8 cellular contexts compared by ENCODE assay signal in genomic region chr5:109407913-109408312, GRCh38. TPM values are rescaled to one million over a fixed set of nuclear protein-coding genes. Genes with fewer than 3 reads are reported as not detected.
A peak's percentile ranks its signal among the peaks of the same experiment; 100 is the strongest.
DNase-seq lines count a peak whose midpoint lies in the region; ATAC-seq, FAIRE-seq and TF ChIP-seq lines count a peak whose summit lies in the region.

No MANE protein-coding gene starts in this region.

- H3K4me3 ChIP-seq in OCI-LY7 (ENCODE audit: low read depth, low read length, poor library complexity, severe bottlenecking) (peak overlapping the region; percentile 94), H1 (ENCODE audit: extremely low read depth in 1 of 4, insufficient read depth in 2 of 4, low read depth in 3 of 4, low read length in 4 of 4) (peak overlapping the region in 1 of 4 experiments; percentile 75; a peak in 2 of 8 replicates)

- H3K27me3 ChIP-seq in H1 (replicated peaks in 1 of 4; ENCODE audit: control insufficient read depth in 3 of 4, extremely low read depth in 1 of 4, insufficient read depth in 3 of 4, low read length in 3 of 4): no peaks in the 10 kb centered on the region

- no peak overlapping the region for H4K8ac ChIP-seq in H1 (ENCODE audit: extremely low read depth, insufficient read depth, low read length)

- H3K4me1 ChIP-seq in OCI-LY7 (ENCODE audit: insufficient read depth, low read length, poor library complexity, severe bottlenecking): peaks cover 24% of the 10 kb centered on the region
- peaks cover under 1 to 6% (median 3%) of the 10 kb centered on the region in 4 experiments; a peak in 6 of 7 replicates for H3K4me1 ChIP-seq in H1 (replicated peaks in 1 of 4; ENCODE audit: control insufficient read depth in 3 of 4, insufficient read depth in 4 of 4, low read length in 3 of 4)

- H2AFZ ChIP-seq in OCI-LY7 (ENCODE audit: low read length): no peak overlapping the region
- H2AFZ ChIP-seq in H1 (ENCODE audit: low read length): no peak overlapping the region

- H2BK15ac ChIP-seq in H1 (ENCODE audit: low read length): no peak overlapping the region

- TF ChIP-seq POLR2A in H1 (IDR thresholded peaks at IDR 0.05; ENCODE audit: control extremely low read depth in 1 of 2, low read depth in 2 of 2, low read length in 2 of 2): no peak

- no peak overlapping the region for H3K18ac ChIP-seq in H1 (ENCODE audit: extremely low read depth, low read length)

- peaks cover 10% of the 10 kb centered on the region; the same call in 1 of the 2 replicates for H3K9me3 ChIP-seq in OCI-LY7 (ENCODE audit: low read length)
- H3K9me3 ChIP-seq in H1 (ENCODE audit: insufficient read depth in 2 of 2, low read depth in 1 of 2, low read length in 1 of 2): no peaks in the 10 kb centered on the region

- CTCF ChIA-PET in OCI-LY7 (lab: Charles Lee; ENCODE audit: unreplicated experiment): no interaction called here
- CTCF ChIA-PET in H1 (lab: Charles Lee; ENCODE audit: partially characterized antibody): no interaction called here

- BruUV-seq in OCI-LY7 (replicated peaks; lab: Mats Ljungman, UMichigan): no TSS peak

- no peaks in the 10 kb centered on the region for H3K79me1 ChIP-seq in H1 (ENCODE audit: low read depth, low read length)

- POLR2A ChIA-PET in OCI-LY7 (lab: Charles Lee): interaction anchor here (0.6 kb wide), 1 partner anchor 698 kb away, joined by 3 read pairs; no protein-coding TSS in a partner anchor
- POLR2A ChIA-PET in H1 (lab: Charles Lee; ENCODE audit: partially characterized antibody): interaction anchor here (1.0 kb wide), 1 partner anchor 680 kb away, joined by 3 read pairs; no protein-coding TSS in a partner anchor

- H2BK20ac ChIP-seq in H1 (ENCODE audit: low read length): no peak overlapping the region

- no peak overlapping the region for H3K4ac ChIP-seq in H1 (replicated peaks; ENCODE audit: insufficient read length, low read depth, low read length)

- H3K56ac ChIP-seq in H1 (replicated peaks; ENCODE audit: insufficient read length, low read depth, low read length): no peak overlapping the region

- H3K27ac Mint-ChIP-seq in progenitor cell of endocrine pancreas: peak overlapping the region; percentile 10

- H3K14ac ChIP-seq in H1 (ENCODE audit: insufficient read length): no peak overlapping the region

- DNase-seq in GM13976 (ENCODE audit: low spot score): peak; percentile 19
- DNase-seq in OCI-LY7 (ENCODE audit: low spot score): peak; percentile 35
- DNase-seq in H1 (ENCODE audit: low read depth in 1 of 2, low spot score in 2 of 2): no peak
- no peak for DNase-seq in progenitor cell of endocrine pancreas (ENCODE audit: low spot score, unreplicated experiment)
- DNase-seq in DMS114 treated with DMSO at 0.1 percent for 48 hours (lab: John Stamatoyannopoulos, UW; ENCODE audit: unreplicated experiment): no peak

- no peak for TF ChIP-seq EP300 in H1 (IDR thresholded peaks at IDR 0.05; ENCODE audit: borderline replicate concordance in 1 of 2, low read depth in 2 of 2, low read length in 2 of 2)

- H2BK12ac ChIP-seq in H1 (ENCODE audit: low read depth, low read length): no peak overlapping the region

- H3K9ac ChIP-seq in H1 (replicated peaks in 1 of 4; ENCODE audit: extremely low read depth in 1 of 4, low read depth in 3 of 4, low read length in 3 of 4): no peak overlapping the region

- peaks cover 4% of the 10 kb centered on the region; the same call in 1 of the 2 replicates for H3K23me2 ChIP-seq in H1 (ENCODE audit: low read depth, low read length)

- peaks cover 12% of the 10 kb centered on the region; the same call in 1 of the 2 replicates for H4K20me1 ChIP-seq in OCI-LY7 (ENCODE audit: insufficient read depth, low read length)
- peaks cover 0 to 2% of the 10 kb centered on the region in 2 experiments for H4K20me1 ChIP-seq in H1 (replicated peaks in 1 of 2; ENCODE audit: control insufficient read depth in 1 of 2, insufficient read depth in 2 of 2, low read length in 2 of 2)

- 55% methylated on average over 2 of the region's 2 CpGs; no CpG with 5 or more reads in 1 of the 2 experiments for WGBS in H1 (ENCODE audit: extremely low coverage in 1 of 2, insufficient coverage in 1 of 2, insufficient read length in 1 of 2, insufficient replicate concordance in 2 of 2, low coverage in 1 of 2, low lambda C conversion rate in 2 of 2, missing lambda C conversion rate in 1 of 2), 2 experiments

- H3K79me2 ChIP-seq in OCI-LY7 (ENCODE audit: insufficient read depth, low read depth, low read length): peaks cover 67% of the 10 kb centered on the region
- H3K79me2 ChIP-seq in H1 (ENCODE audit: control insufficient read depth in 1 of 2, insufficient read depth in 2 of 2, low read length in 2 of 2): peaks cover 0 to 61% of the 10 kb centered on the region in 2 experiments; a peak in 3 of 4 replicates

- peaks cover 8% of the 10 kb centered on the region for H3K36me3 Mint-ChIP-seq in progenitor cell of endocrine pancreas (ENCODE audit: insufficient read depth)

- H3K36me3 ChIP-seq in OCI-LY7 (ENCODE audit: insufficient read depth, low read length) (peaks cover 25% of the 10 kb centered on the region), H1 (ENCODE audit: control insufficient read depth in 2 of 4, insufficient read depth in 4 of 4, low read length in 3 of 4) (no peaks in the 10 kb centered on the region)

- H3K4me1 Mint-ChIP-seq in progenitor cell of endocrine pancreas (ENCODE audit: low read depth): peaks cover 34% of the 10 kb centered on the region

- intact Hi-C loops in OCI-LY7 (cut with micrococcal nuclease; ENCODE audit: unreplicated experiment): no loop called here

- no peak overlapping the region for H4K5ac ChIP-seq in H1 (ENCODE audit: insufficient read length, low read depth, low read length)

- ATAC-seq in HG03025 (IDR thresholded peaks at IDR 0.05; ENCODE audit: low FRiP score, unreplicated experiment): no peak
- no peak for ATAC-seq in GM21619 (IDR thresholded peaks at IDR 0.05; ENCODE audit: unreplicated experiment)
- ATAC-seq in HG02642 (IDR thresholded peaks at IDR 0.05; ENCODE audit: poor library complexity, unreplicated experiment): no peak

- no peak overlapping the region for H2BK120ac ChIP-seq in H1 (replicated peaks; ENCODE audit: low read depth, low read length)

- no peak for TF ChIP-seq RAD21 in H1 (IDR thresholded peaks at IDR 0.05 in 1 of 2, conservative IDR thresholded peaks at IDR 0.05 in 1 of 2; ENCODE audit: low read depth in 2 of 2, low read length in 2 of 2)

- in situ Hi-C loops in GM13976 (cut with MboI; ENCODE audit: low sequenced_read_pairs, unreplicated experiment): no loop called here

- H4K91ac ChIP-seq in H1 (replicated peaks; ENCODE audit: insufficient read length, low read length): no peak overlapping the region

- no peaks in the 10 kb centered on the region for H3K27me3 Mint-ChIP-seq in progenitor cell of endocrine pancreas

- H3K27ac ChIP-seq in OCI-LY7 (ENCODE audit: low read depth, low read length, poor library complexity, severe bottlenecking): peak overlapping the region; percentile 94
- H3K27ac ChIP-seq in H1 (ENCODE audit: low read depth, low read length): no peak overlapping the region

- H2AK5ac ChIP-seq in H1 (ENCODE audit: low read depth, low read length): no peak overlapping the region

- H3K4me2 ChIP-seq in OCI-LY7 (ENCODE audit: low read length) (peak overlapping the region; percentile 84), H1 (ENCODE audit: insufficient read depth in 1 of 2, low read depth in 2 of 2, low read length in 2 of 2) (peak overlapping the region; percentile 53 to 72; a peak in 1 of 4 replicates)

- H3K9me3 Mint-ChIP-seq in progenitor cell of endocrine pancreas (ENCODE audit: low read depth): peaks cover 3% of the 10 kb centered on the region

- H3K23ac ChIP-seq in H1 (ENCODE audit: insufficient read length): no peak overlapping the region

- H2BK5ac ChIP-seq in H1 (ENCODE audit: low read depth, low read length): no peak overlapping the region

- FAIRE-seq in H1 (lab: Jason Lieb, UNC): no peak

- peak overlapping the region; percentile 99 for H3K4me3 Mint-ChIP-seq in progenitor cell of endocrine pancreas (ENCODE audit: low read depth)

- H3K9me2 ChIP-seq in OCI-LY7 (ENCODE audit: insufficient read depth, low read length): no peaks in the 10 kb centered on the region

- TF ChIP-seq CTCF in GM13976 (IDR thresholded peaks at IDR 0.05; ENCODE audit: borderline replicate concordance, control extremely low read depth, extremely low read depth, insufficient read depth, missing control alignments) (no peak), OCI-LY7 (conservative IDR thresholded peaks at IDR 0.05; ENCODE audit: low read length) (no peak), H1 (IDR thresholded peaks at IDR 0.05; ENCODE audit: control extremely low read depth in 1 of 3, insufficient read depth in 1 of 3, low read depth in 1 of 3, low read length in 3 of 3) (no peak), progenitor cell of endocrine pancreas (IDR thresholded peaks at IDR 0.05; ENCODE audit: unreplicated experiment) (no peak)

TF ChIP-seq in H1, 55 proteins besides CTCF, POLR2A, EP300 and RAD21 (continues in another document):
- TF ChIP-seq SIN3A (conservative IDR thresholded peaks at IDR 0.05 in 1 of 2, IDR thresholded peaks at IDR 0.05 in 1 of 2; ENCODE audit: low read depth in 1 of 2, low read length in 2 of 2): no peak
- TF ChIP-seq TCF12 (IDR thresholded peaks at IDR 0.05; ENCODE audit: low read depth, low read length): no peak
- TF ChIP-seq RXRA (IDR thresholded peaks at IDR 0.05; ENCODE audit: insufficient read depth, low read depth, low read length): no peak
- no peak for TF ChIP-seq JUN (IDR thresholded peaks at IDR 0.05; ENCODE audit: low read depth, low read length)
- no peak for TF ChIP-seq TAF7 (optimal IDR thresholded peaks at IDR 0.05; ENCODE audit: borderline replicate concordance, low read depth, low read length)
- TF ChIP-seq RFX5 (IDR thresholded peaks at IDR 0.05; ENCODE audit: borderline replicate concordance, low read depth, low read length): no peak
- no peak for TF ChIP-seq BACH1 (IDR thresholded peaks at IDR 0.05; ENCODE audit: low read length)

RNA-seq across cellular contexts. Expression of gene PJA2, which starts 1.9 kb away (rescaled TPM):
- 41.3 and 47.9 TPM in 2 replicates for total RNA-seq in OCI-LY7 (2014; rRNA removed; shearing (Covaris generic))
- total RNA-seq in OCI-LY7 (2022) (69.7 and 79.8 TPM in 2 replicates), progenitor cell of endocrine pancreas (62.0 and 63.4 TPM in 2 replicates)
- total RNA-seq in H1 (2021; fragmentation: NEBNext Ultra II Directional; extraction: Animal tissue kit (Norgen Biotek cat#: 25700)): 46.4 and 47.7 TPM in 2 replicates
- polyA plus RNA-seq in H1 (2011; rRNA removed): 9.5 and 15.3 TPM in 2 replicates
- polyA plus RNA-seq in H1 (2011; cell fraction: cytosol; rRNA removed): 23.3 TPM
- 8.0 TPM for polyA plus RNA-seq in H1 (2011; cell fraction: nucleus; rRNA removed)
- 15.0 to 29.0 TPM (median 19.2 TPM) in 4 replicates for polyA plus RNA-seq in H1 (2012, experiment 1 of 2)
- 1.9 TPM for polyA plus RNA-seq in H1 (2012, experiment 2 of 2)
- polyA plus RNA-seq in H1 (2013, experiment 1 of 2): 24.5 TPM
- polyA plus RNA-seq in H1 (2013, experiment 2 of 2): 25.6 TPM
- 45.2 and 57.2 TPM in 2 replicates for polyA minus RNA-seq in H1 (2011; rRNA and poly(A)+ RNA removed)
- polyA minus RNA-seq in H1 (2011; cell fraction: cytosol; rRNA and poly(A)+ RNA removed): 24.1 TPM
- 35.2 TPM for polyA minus RNA-seq in H1 (2011; cell fraction: nucleus; rRNA and poly(A)+ RNA removed)

Comparison
In these comparisons a context has a peak if more than half of its experiments do, and no peak if none do; other contexts are left out.
1. DNase-seq: peak in GM13976 (single experiment) and OCI-LY7 (single experiment); none in H1 (0 of 2), progenitor cell of endocrine pancreas (single experiment) and DMS114 treated with DMSO at 0.1 percent for 48 hours (single experiment).